Comparison of ENCODE assay signal across 8 cellular contexts in genomic region chr6:30614843-30615218, GRCh38. TPM values are rescaled to one million over a fixed set of nuclear protein-coding genes. Genes with fewer than 3 reads are reported as not detected.
A peak's percentile ranks its signal among the peaks of the same experiment; 100 is the strongest.
DNase-seq lines count a peak whose midpoint lies in the region; ATAC-seq and TF ChIP-seq lines count a peak whose summit lies in the region.

No MANE protein-coding gene starts in this region.

- H3K27ac ChIP-seq in testis = peak overlapping the region; percentile 98 to 99

- H3K4me1 ChIP-seq in testis = peaks cover 31% of the 10 kb centered on the region

- H3K9me3 ChIP-seq in testis = no peaks in the 10 kb centered on the region

- peak overlapping the region; percentile 76 to 96 for H3K4me3 ChIP-seq in testis

- H3K27me3 Mint-ChIP-seq in activated naive CD8-positive, alpha-beta T cell treated with anti-CD3 and anti-CD28 coated beads, Interleukin-2, amount 10 ng/mL, durations not matched to agents 7 days and 5 days = no peaks in the 10 kb centered on the region
- peaks cover 28% of the 10 kb centered on the region for H3K27me3 Mint-ChIP-seq in glutamatergic neuron (ENCODE audit: unreplicated experiment)

- WGBS in testis, 2 donors = 0% methylated on average over 6 of the region's 6 CpGs

- POLR2A ChIA-PET in activated naive CD8-positive, alpha-beta T cell treated with anti-CD3 and anti-CD28 coated beads, Interleukin-2, amount 10 ng/mL, durations not matched to agents 7 days and 5 days (lab: Charles Lee) = interaction anchor here (0.6 to 4.8 kb wide), 35 partner anchors 10 to 968 kb away, joined by 3 to 75 read pairs (median 4); partner anchors contain the start of genes ABCF1, ATAT1, DHX16 and FLOT1

- no peaks in the 10 kb centered on the region for H3K9me3 Mint-ChIP-seq in activated naive CD8-positive, alpha-beta T cell treated with anti-CD3 and anti-CD28 coated beads, Interleukin-2, amount 10 ng/mL, durations not matched to agents 7 days and 5 days
- peaks cover 32% of the 10 kb centered on the region for H3K9me3 Mint-ChIP-seq in glutamatergic neuron (ENCODE audit: unreplicated experiment)

- no peak for TF ChIP-seq CTCF in glutamatergic neuron (IDR thresholded peaks at IDR 0.05; ENCODE audit: partially characterized antibody, unreplicated experiment)
- TF ChIP-seq CTCF in omental fat pad (IDR thresholded peaks at IDR 0.05) = no peak
- TF ChIP-seq CTCF in testis (IDR thresholded peaks at IDR 0.05) = no peak

- ATAC-seq in activated naive CD8-positive, alpha-beta T cell treated with anti-CD3 and anti-CD28 coated beads, Interleukin-2, amount 10 ng/mL, durations not matched to agents 7 days and 5 days (ENCODE audit: low read depth) = peak; percentile 50
- peak; percentile 58 for ATAC-seq in omental fat pad (ENCODE audit: low FRiP score)

- TF ChIP-seq POLR2A in testis (IDR thresholded peaks at IDR 0.05) = peak; percentile 90

- peak; percentile 97 for DNase-seq in Daoy (ENCODE audit: low read depth)
- peak; percentile 93 for DNase-seq in HCEC 1CT
- DNase-seq in NCI-H1105 treated with DMSO at 0.1 percent for 48 hours (lab: John Stamatoyannopoulos, UW) = peak; percentile 98
- peak; percentile 97 for DNase-seq in SKM-1 (lab: John Stamatoyannopoulos, UW; ENCODE audit: unreplicated experiment)
- DNase-seq in activated naive CD8-positive, alpha-beta T cell treated with anti-CD3 and anti-CD28 coated beads, Interleukin-2, amount 10 ng/mL, durations not matched to agents 7 days and 5 days = peak; percentile 55
- peak; percentile 72 for DNase-seq in glutamatergic neuron
- no peak for DNase-seq in omental fat pad (ENCODE audit: low spot score)
- DNase-seq in testis = peak; percentile 95

- H3K27ac Mint-ChIP-seq in activated naive CD8-positive, alpha-beta T cell treated with anti-CD3 and anti-CD28 coated beads, Interleukin-2, amount 10 ng/mL, durations not matched to agents 7 days and 5 days = peak overlapping the region; percentile 98
- peak overlapping the region; percentile 99 for H3K27ac Mint-ChIP-seq in glutamatergic neuron (ENCODE audit: unreplicated experiment)

- H3K36me3 ChIP-seq in testis (ENCODE audit: low read depth, missing control alignments) = no peaks in the 10 kb centered on the region

- no peaks in the 10 kb centered on the region for H3K27me3 ChIP-seq in testis

- peaks cover 48% of the 10 kb centered on the region for H3K4me1 Mint-ChIP-seq in activated naive CD8-positive, alpha-beta T cell treated with anti-CD3 and anti-CD28 coated beads, Interleukin-2, amount 10 ng/mL, durations not matched to agents 7 days and 5 days
- H3K4me1 Mint-ChIP-seq in glutamatergic neuron (ENCODE audit: low read depth, unreplicated experiment) = peaks cover 30% of the 10 kb centered on the region

- H3K36me3 Mint-ChIP-seq in activated naive CD8-positive, alpha-beta T cell treated with anti-CD3 and anti-CD28 coated beads, Interleukin-2, amount 10 ng/mL, durations not matched to agents 7 days and 5 days = peaks cover 56% of the 10 kb centered on the region
- peaks cover 10% of the 10 kb centered on the region for H3K36me3 Mint-ChIP-seq in glutamatergic neuron (ENCODE audit: unreplicated experiment)

- peak overlapping the region; percentile 95 for H3K4me3 Mint-ChIP-seq in activated naive CD8-positive, alpha-beta T cell treated with anti-CD3 and anti-CD28 coated beads, Interleukin-2, amount 10 ng/mL, durations not matched to agents 7 days and 5 days
- peak overlapping the region; percentile 97 for H3K4me3 Mint-ChIP-seq in glutamatergic neuron (ENCODE audit: unreplicated experiment)

- intact Hi-C loops in testis (cut with DNase I; ENCODE audit: low total_unique reads) = no loop called here

RNA-seq across cellular contexts. Expression of gene PPP1R10, which starts 2.2 kb away (rescaled TPM):
- 29.5 and 30.1 TPM in 2 replicates for total RNA-seq in Daoy (2014; rRNA removed; shearing (Covaris generic))
- total RNA-seq in activated naive CD8-positive, alpha-beta T cell treated with anti-CD3 and anti-CD28 coated beads, Interleukin-2, amount 10 ng/mL, durations not matched to agents 7 days and 5 days = 100 to 1,000 TPM; 140 to 151 TPM
- total RNA-seq in glutamatergic neuron (ENCODE audit: unreplicated experiment) (99.7 TPM), omental fat pad (10 to 100 TPM; 26.3 to 89.4 (median 42.0) TPM), testis (10 to 100 TPM; 50.8 to 72.7 TPM)
- polyA plus RNA-seq in testis (ENCODE audit: insufficient read depth, low read depth, low replicate concordance) = 47.4 TPM

RNA-seq across cellular contexts. Expression of gene MRPS18B, which starts 2.8 kb away (rescaled TPM):
- total RNA-seq in Daoy (2014; rRNA removed; shearing (Covaris generic)) = 93.5 and 102 TPM in 2 replicates
- 10 to 100 TPM; 43.8 to 44.5 TPM for total RNA-seq in activated naive CD8-positive, alpha-beta T cell treated with anti-CD3 and anti-CD28 coated beads, Interleukin-2, amount 10 ng/mL, durations not matched to agents 7 days and 5 days
- total RNA-seq in glutamatergic neuron (ENCODE audit: unreplicated experiment) (40.0 TPM), omental fat pad (10 to 100 TPM; 35.7 to 67.4 (median 43.0) TPM), testis (10 to 100 TPM; 36.1 to 49.5 TPM)
- 54.5 TPM for polyA plus RNA-seq in testis (ENCODE audit: insufficient read depth, low read depth, low replicate concordance)

RNA-seq across cellular contexts. Expression of gene ATAT1, which starts 11.8 kb away (rescaled TPM):
- total RNA-seq in Daoy (2014; rRNA removed; shearing (Covaris generic)) = 1.7 and 2.5 TPM in 2 replicates
- total RNA-seq in activated naive CD8-positive, alpha-beta T cell treated with anti-CD3 and anti-CD28 coated beads, Interleukin-2, amount 10 ng/mL, durations not matched to agents 7 days and 5 days = 10 to 100 TPM; 11.2 to 13.5 TPM
- 131 TPM for total RNA-seq in glutamatergic neuron (ENCODE audit: unreplicated experiment)
- total RNA-seq in omental fat pad = 1 to 10 TPM; 3.2 to 7.1 (median 5.8) TPM
- 10 to 100 TPM; 20.7 to 36.4 TPM for total RNA-seq in testis
- polyA plus RNA-seq in testis (ENCODE audit: insufficient read depth, low read depth, low replicate concordance) = 29.4 TPM

RNA-seq across cellular contexts. Expression of gene C6orf136, which starts 32.1 kb away (rescaled TPM):
- 5.3 and 7.1 TPM in 2 replicates for total RNA-seq in Daoy (2014; rRNA removed; shearing (Covaris generic))
- 10 to 100 TPM; 33.5 to 34.3 TPM for total RNA-seq in activated naive CD8-positive, alpha-beta T cell treated with anti-CD3 and anti-CD28 coated beads, Interleukin-2, amount 10 ng/mL, durations not matched to agents 7 days and 5 days
- total RNA-seq in glutamatergic neuron (ENCODE audit: unreplicated experiment) (13.7 TPM), omental fat pad (10 to 100 TPM in 1 of 4 donors, 1 to 10 TPM in 3; 4.7 to 11.2 (median 7.3) TPM), testis (10 to 100 TPM; 17.8 to 22.0 TPM)
- 26.0 TPM for polyA plus RNA-seq in testis (ENCODE audit: insufficient read depth, low read depth, low replicate concordance)

RNA-seq across cellular contexts. Expression of gene ABCF1, which starts 43.6 kb away (rescaled TPM):
- 85.7 and 96.1 TPM in 2 replicates for total RNA-seq in Daoy (2014; rRNA removed; shearing (Covaris generic))
- 10 to 100 TPM; 67.5 to 70.4 TPM for total RNA-seq in activated naive CD8-positive, alpha-beta T cell treated with anti-CD3 and anti-CD28 coated beads, Interleukin-2, amount 10 ng/mL, durations not matched to agents 7 days and 5 days
- total RNA-seq in glutamatergic neuron (ENCODE audit: unreplicated experiment) (62.7 TPM), omental fat pad (10 to 100 TPM; 34.4 to 86.0 (median 51.1) TPM), testis (10 to 100 TPM; 63.2 to 67.1 TPM)
- polyA plus RNA-seq in testis (ENCODE audit: insufficient read depth, low read depth, low replicate concordance) = 104 TPM
